19 cellular contexts compared by ENCODE assay signal in genomic region chr2:205119141-205119540, GRCh38.
"Had no signal": no experiment of that assay in that cellular context is flagged by ENCODE, and none has a peak within 500 bp of the region (broad histone marks: within the 10 kb centered on the region; RNA-seq: fewer than 3 reads in every experiment).

No MANE protein-coding gene starts in this region.

- H3K4me1 Mint-ChIP-seq: neural crest cell; stimulated activated effector memory CD8-positive, alpha-beta T cell treated with anti-CD3 and anti-CD28 coated beads, Interleukin-12 subunit alpha, Interleukin-12 subunit beta, amount 100 ng/mL, for 72 hours had no signal

- H3K36me3 ChIP-seq: right atrium auricular region, upper lobe of right lung had no signal

- H3K4me3 ChIP-seq: dorsolateral prefrontal cortex, heart right ventricle, right atrium auricular region, testis, tibial nerve, upper lobe of right lung had no signal

- H3K9me3 ChIP-seq: heart right ventricle, right atrium auricular region, testis, tibial nerve, upper lobe of right lung had no signal

- H3K9me3 Mint-ChIP-seq: neural crest cell; stimulated activated naive CD8-positive, alpha-beta T cell treated with anti-CD3 and anti-CD28 coated beads, Interleukin-15, Interleukin-2, amounts not matched to agents 100 ng/mL and 50 ng/mL, for 24 hours had no signal

- H3K4me1 ChIP-seq: heart right ventricle, right atrium auricular region, testis, upper lobe of right lung had no signal

- H3K27me3 Mint-ChIP-seq: naive thymus-derived CD4-positive, alpha-beta T cell; stimulated activated naive CD8-positive, alpha-beta T cell treated with anti-CD3 and anti-CD28 coated beads, Interleukin-15, Interleukin-2, amounts not matched to agents 100 ng/mL and 50 ng/mL, for 24 hours had no signal

- DNase-seq: central memory CD4-positive, alpha-beta T cell; cortex of kidney; dorsolateral prefrontal cortex; effector CD8-positive, alpha-beta T cell; heart right ventricle; hypothalamus; left colon; naive thymus-derived CD4-positive, alpha-beta T cell; small intestine; stimulated activated CD4-positive, alpha-beta T cell treated with anti-CD3 and anti-CD28 coated beads, Interleukin-2, amount 100 ng/mL, for 48 hours; stimulated activated CD8-positive, alpha-beta memory T cell treated with anti-CD3 and anti-CD28 coated beads, Interleukin-4, amount 100 ng/mL, for 48 hours; testis; upper lobe of right lung had no signal

- H3K27ac ChIP-seq: dorsolateral prefrontal cortex, heart right ventricle, right atrium auricular region, testis, tibial nerve, upper lobe of right lung had no signal

- H3K4me3 Mint-ChIP-seq: naive thymus-derived CD4-positive, alpha-beta T cell; neural crest cell; stimulated activated effector memory CD8-positive, alpha-beta T cell treated with anti-CD3 and anti-CD28 coated beads, Interleukin-12 subunit alpha, Interleukin-12 subunit beta, amount 100 ng/mL, for 72 hours; stimulated activated naive CD8-positive, alpha-beta T cell treated with anti-CD3 and anti-CD28 coated beads, Interleukin-15, Interleukin-2, amounts not matched to agents 100 ng/mL and 50 ng/mL, for 24 hours had no signal

- H3K27me3 ChIP-seq: dorsolateral prefrontal cortex, heart right ventricle, right atrium auricular region, testis, tibial nerve, upper lobe of right lung had no signal

- H3K27ac Mint-ChIP-seq: naive thymus-derived CD4-positive, alpha-beta T cell; stimulated activated effector memory CD8-positive, alpha-beta T cell treated with anti-CD3 and anti-CD28 coated beads, Interleukin-12 subunit alpha, Interleukin-12 subunit beta, amount 100 ng/mL, for 72 hours; stimulated activated naive CD8-positive, alpha-beta T cell treated with anti-CD3 and anti-CD28 coated beads, Interleukin-15, Interleukin-2, amounts not matched to agents 100 ng/mL and 50 ng/mL, for 24 hours had no signal

- H3K36me3 Mint-ChIP-seq: stimulated activated effector memory CD8-positive, alpha-beta T cell treated with anti-CD3 and anti-CD28 coated beads, Interleukin-12 subunit alpha, Interleukin-12 subunit beta, amount 100 ng/mL, for 72 hours had no signal

- ATAC-seq: esophagus mucosa; heart right ventricle; left colon; naive thymus-derived CD4-positive, alpha-beta T cell; stimulated activated effector memory CD8-positive, alpha-beta T cell treated with anti-CD3 and anti-CD28 coated beads, Interleukin-12 subunit alpha, Interleukin-12 subunit beta, amount 100 ng/mL, for 72 hours; upper lobe of right lung had no signal
